In the genomic region with DNA sequence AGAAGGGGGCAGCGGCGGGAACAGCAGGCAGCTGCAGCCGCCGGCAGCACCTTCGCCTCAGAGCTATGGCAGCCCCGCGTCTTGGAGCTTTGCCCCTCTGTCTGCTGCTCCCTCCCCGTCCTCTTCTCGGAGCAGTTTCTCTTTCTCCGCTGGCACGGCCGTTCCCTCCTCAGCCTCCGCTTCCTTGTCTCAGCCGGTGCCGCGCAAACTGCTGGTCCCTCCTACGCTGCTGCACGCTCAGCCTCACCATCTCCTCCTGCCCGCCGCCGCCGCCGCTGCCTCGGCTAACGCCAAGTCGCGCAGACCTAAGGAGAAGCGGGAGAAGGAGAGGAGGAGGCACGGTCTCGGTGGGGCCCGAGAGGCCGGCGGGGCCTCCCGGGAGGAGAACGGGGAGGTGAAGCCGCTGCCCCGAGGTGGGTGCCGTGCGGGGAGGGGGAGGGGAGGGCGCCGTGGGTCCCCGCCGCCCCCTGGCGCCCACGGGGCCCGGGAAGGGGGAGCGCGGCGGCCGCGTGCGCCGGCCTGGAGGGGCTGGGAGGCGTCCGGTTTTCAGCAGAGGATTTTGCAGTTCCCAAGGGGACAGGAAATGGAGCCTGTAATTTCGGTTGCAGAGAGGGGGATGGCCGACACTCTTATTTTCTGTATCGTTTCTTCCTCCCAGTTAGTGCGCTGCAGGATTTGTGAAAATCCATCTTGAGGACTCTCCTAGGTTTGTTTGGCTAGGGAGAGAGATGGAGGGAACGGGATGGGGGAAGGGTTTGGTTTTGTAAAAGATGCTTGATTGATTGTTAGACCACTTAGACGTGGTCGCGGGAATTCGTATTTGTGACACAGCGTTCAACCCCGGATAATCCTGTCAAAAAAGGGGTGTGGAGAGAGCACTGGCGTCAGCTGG, we compare ENCODE assay signal across 8 cellular contexts. TPM values are rescaled to one million over a fixed set of nuclear protein-coding genes. Genes with fewer than 3 reads are reported as not detected.
DNase-seq lines count a peak whose midpoint lies in the region; ATAC-seq lines count a peak whose summit lies in the region.

No MANE protein-coding gene starts in this region.

- 0% methylated on average over 32 to 51 of the region's 67 CpGs for WGBS in mesodermal cell (ENCODE audit: insufficient coverage in 2 of 2), 2 experiments

- ATAC-seq in GM19025 (IDR thresholded peaks at IDR 0.05; ENCODE audit: low read depth, unreplicated experiment) (peak; percentile 17), HG03342 (IDR thresholded peaks at IDR 0.05; ENCODE audit: unreplicated experiment) (peak; percentile 20)

- H3K4me1 ChIP-seq in endocrine pancreas (ENCODE audit: control insufficient read depth, insufficient read depth, low read length) (peaks cover 18% of the 10 kb centered on the region), mesodermal cell (ENCODE audit: control insufficient read depth, insufficient read depth, low read length, poor library complexity, severe bottlenecking) (peaks cover 7% of the 10 kb centered on the region)

- H3K27ac ChIP-seq in mesodermal cell (ENCODE audit: low read depth, low read length, severe bottlenecking): peak overlapping the region; percentile 91

- H3K27me3 ChIP-seq in endocrine pancreas (ENCODE audit: control insufficient read depth, insufficient read depth, low read length): no peaks in the 10 kb centered on the region

- DNase-seq in AG08396 (ENCODE audit: low spot score): peak; percentile 38
- DNase-seq in NCI-H774 (lab: John Stamatoyannopoulos, UW): peak; percentile 43
- DNase-seq in activated CD8-positive, alpha-beta memory T cell treated with anti-CD3 and anti-CD28 coated beads for 24 hours: peak; percentile 89
- peak; percentile 39 to 49 for DNase-seq in stimulated activated CD8-positive, alpha-beta memory T cell treated with anti-CD3 and anti-CD28 coated beads, Interleukin-2, amount 100 ng/mL, for 48 hours (ENCODE audit: low read depth in 2 of 2)

- H3K36me3 ChIP-seq in endocrine pancreas (ENCODE audit: control insufficient read depth, insufficient read depth, low read length) (no peaks in the 10 kb centered on the region), mesodermal cell (ENCODE audit: control insufficient read depth, insufficient read depth, low read length) (peaks cover 9% of the 10 kb centered on the region)

- H3K9me3 ChIP-seq in endocrine pancreas (ENCODE audit: control insufficient read depth, low read length): no peaks in the 10 kb centered on the region
- no peaks in the 10 kb centered on the region for H3K9me3 ChIP-seq in mesodermal cell (ENCODE audit: control insufficient read depth, low read length)

- H3K4me3 ChIP-seq in endocrine pancreas (ENCODE audit: control insufficient read depth, insufficient read depth, low read length) (peak overlapping the region; percentile 97), mesodermal cell (ENCODE audit: extremely low read depth, insufficient read depth, low read length, poor library complexity, severe bottlenecking) (peak overlapping the region; percentile 98)

- H3K9ac ChIP-seq in endocrine pancreas (ENCODE audit: control insufficient read depth, insufficient read depth, low read length): peak overlapping the region; percentile 86

RNA-seq across cellular contexts. Expression of a gene that starts 0.6 kb away (rescaled TPM):
- polyA plus RNA-seq in mesodermal cell (2013, experiment 1 of 2): 12.6 TPM
- 14.2 TPM for polyA plus RNA-seq in mesodermal cell (2013, experiment 2 of 2)

Comparison
In these comparisons a context has a peak if more than half of its experiments do, and no peak if none do; other contexts are left out.
1. Peak in every context shown above with its lines: DNase-seq, ATAC-seq, H3K4me3 ChIP-seq and H3K27ac ChIP-seq.
2. DNase-seq: peak in every context shown above with its lines; median percentile 89 in activated CD8-positive, alpha-beta memory T cell treated with anti-CD3 and anti-CD28 coated beads for 24 hours; 44 in stimulated activated CD8-positive, alpha-beta memory T cell treated with anti-CD3 and anti-CD28 coated beads, Interleukin-2, amount 100 ng/mL, for 48 hours; 43 in NCI-H774; 38 in AG08396.